ENCODE assay signal across 23 cellular contexts in the genomic region with DNA sequence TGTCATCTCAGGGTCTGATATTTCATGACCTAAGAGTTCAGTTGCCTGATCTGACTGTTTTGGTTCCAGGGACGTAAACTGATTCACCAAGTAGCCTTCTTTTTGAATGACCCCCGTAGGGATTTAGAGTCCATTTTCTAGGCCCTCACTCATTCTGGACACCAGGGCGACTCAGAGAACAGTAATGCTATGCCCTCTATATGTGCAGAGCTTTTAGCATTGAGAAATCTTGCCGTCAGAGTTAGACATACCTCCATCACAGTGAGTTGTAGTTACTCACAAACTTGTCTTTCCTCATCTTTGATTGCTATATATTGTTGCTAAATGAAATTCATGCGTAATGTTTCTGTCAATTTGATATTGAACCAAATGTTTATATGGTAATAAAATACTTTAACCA.
DNase-seq lines count a peak whose midpoint lies in the region; FAIRE-seq and TF ChIP-seq lines count a peak whose summit lies in the region.
"Had no signal": no experiment of that assay in that cellular context is flagged by ENCODE, and none has a peak within 500 bp of the region (broad histone marks: within the 10 kb centered on the region; RNA-seq: fewer than 3 reads in every experiment).

No MANE protein-coding gene starts in this region.

- intact Hi-C loops in dorsolateral prefrontal cortex (cut with DNase I), result no loop called here

- TF ChIP-seq POLR2A in H54 (IDR thresholded peaks at IDR 0.05; ENCODE audit: low read depth, low read length), result no peak
- peak; percentile 6 for TF ChIP-seq POLR2A in erythroblast (IDR thresholded peaks at IDR 0.05; ENCODE audit: low read length)

- DNase-seq in H54 (ENCODE audit: insufficient read length, low spot score), result no peak
- no peak for DNase-seq in erythroblast (lab: John Stamatoyannopoulos, UW)
- peak; percentile 59 for DNase-seq in skeletal muscle cell (ENCODE audit: low read depth)
- DNase-seq in dorsolateral prefrontal cortex, result no peak
- no peak for DNase-seq in G401 (ENCODE audit: low spot score)
- no peak for DNase-seq in RPMI8226
- DNase-seq: 8988T; ACHN; AML-193; BE2C; CD4-positive, alpha-beta T cell; CD8-positive, alpha-beta memory T cell; DMS 273 treated with DMSO at 0.1 percent for 48 hours; DMS79; EL; GM23248; H9 had no signal

- no peaks in the 10 kb centered on the region for H3K27me3 ChIP-seq in dorsolateral prefrontal cortex
- H3K27me3 ChIP-seq: BE2C; BLaER1 treated with 17β-estradiol and CSF1 and Interleukin-3, amounts not matched to agents 10 nM and 100 nM had no signal

- H3K27ac ChIP-seq in dorsolateral prefrontal cortex, result no peak overlapping the region
- H3K27ac ChIP-seq: A549; BLaER1 treated with 17β-estradiol and CSF1 and Interleukin-3, amounts not matched to agents 10 nM and 100 nM; GM23248 had no signal

- FAIRE-seq in H54 (lab: Jason Lieb, UNC), result peak; percentile 20
- FAIRE-seq: A549, D721Med, G401.6, GM12892, H1 had no signal

- in situ Hi-C loops in G401 (cut with HindIII; ENCODE audit: low sequenced_read_pairs), result no loop called here

- H3K4me3 ChIP-seq in skeletal muscle cell (ENCODE audit: low read depth, low read length) (no peak overlapping the region), dorsolateral prefrontal cortex (no peak overlapping the region)
- H3K4me3 ChIP-seq: A549; BLaER1 treated with 17β-estradiol and CSF1 and Interleukin-3, amounts not matched to agents 10 nM and 100 nM; GM23248 had no signal

- no peak for TF ChIP-seq CTCF in dorsolateral prefrontal cortex (IDR thresholded peaks at IDR 0.05 in 54 of 56, conservative IDR thresholded peaks at IDR 0.05 in 2 of 56; ENCODE audit: low read depth in 1 of 56, partially characterized antibody in 56 of 56)
